1 cellular context compared by ENCODE assay signal in the genomic region with DNA sequence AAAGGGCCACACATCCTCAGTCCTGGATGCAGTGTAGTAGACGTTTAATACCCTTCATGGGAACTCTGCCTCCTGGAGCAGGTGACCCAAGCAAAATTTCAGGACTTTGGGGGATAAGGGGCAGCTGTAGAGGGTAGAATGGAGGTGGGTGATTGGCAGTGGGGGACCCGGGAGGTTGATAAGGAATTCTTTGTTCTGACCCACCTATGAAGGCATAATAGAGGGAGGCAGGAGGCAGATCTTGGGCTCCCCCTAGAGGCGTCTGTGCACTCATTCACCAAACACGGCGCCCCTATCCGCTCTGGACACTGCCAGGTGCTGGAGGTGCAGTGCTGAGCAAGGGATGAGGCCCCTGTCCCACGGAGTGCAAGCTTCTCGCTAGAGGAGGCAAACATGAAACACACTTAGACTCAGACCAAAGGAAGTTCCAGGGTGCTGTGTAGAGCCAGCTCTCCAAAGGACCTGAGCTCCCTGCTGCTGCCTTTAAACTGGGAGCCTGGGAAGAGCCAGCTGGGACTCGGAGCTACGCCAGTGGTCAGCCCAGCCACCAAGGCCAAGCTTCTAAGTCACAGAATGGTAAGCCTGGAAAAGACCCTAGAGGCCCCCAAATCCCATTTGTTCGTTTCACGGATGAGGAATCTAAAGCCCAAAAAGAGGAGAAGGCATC.
TF ChIP-seq lines count a peak whose summit lies in the region.

No MANE protein-coding gene starts in this region.

TF ChIP-seq in H1, 55 proteins besides CTCF, POLR2A, EP300 and RAD21:
- TF ChIP-seq SP4 (IDR thresholded peaks at IDR 0.05; ENCODE audit: low read length) (no peak), TBP (IDR thresholded peaks at IDR 0.05; ENCODE audit: low read depth, low read length) (no peak), SIRT6 (IDR thresholded peaks at IDR 0.05; ENCODE audit: low read length) (no peak)
- TF ChIP-seq, protein P1, sequence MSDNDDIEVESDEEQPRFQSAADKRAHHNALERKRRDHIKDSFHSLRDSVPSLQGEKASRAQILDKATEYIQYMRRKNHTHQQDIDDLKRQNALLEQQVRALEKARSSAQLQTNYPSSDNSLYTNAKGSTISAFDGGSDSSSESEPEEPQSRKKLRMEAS (IDR thresholded peaks at IDR 0.05), result peak; percentile 28; the same call in 1 of the 2 replicates
- TF ChIP-seq, protein P2, sequence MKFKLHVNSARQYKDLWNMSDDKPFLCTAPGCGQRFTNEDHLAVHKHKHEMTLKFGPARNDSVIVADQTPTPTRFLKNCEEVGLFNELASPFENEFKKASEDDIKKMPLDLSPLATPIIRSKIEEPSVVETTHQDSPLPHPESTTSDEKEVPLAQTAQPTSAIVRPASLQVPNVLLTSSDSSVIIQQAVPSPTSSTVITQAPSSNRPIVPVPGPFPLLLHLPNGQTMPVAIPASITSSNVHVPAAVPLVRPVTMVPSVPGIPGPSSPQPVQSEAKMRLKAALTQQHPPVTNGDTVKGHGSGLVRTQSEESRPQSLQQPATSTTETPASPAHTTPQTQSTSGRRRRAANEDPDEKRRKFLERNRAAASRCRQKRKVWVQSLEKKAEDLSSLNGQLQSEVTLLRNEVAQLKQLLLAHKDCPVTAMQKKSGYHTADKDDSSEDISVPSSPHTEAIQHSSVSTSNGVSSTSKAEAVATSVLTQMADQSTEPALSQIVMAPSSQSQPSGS (IDR thresholded peaks at IDR 0.05; ENCODE audit: low read length), result no peak
- TF ChIP-seq, protein P3, sequence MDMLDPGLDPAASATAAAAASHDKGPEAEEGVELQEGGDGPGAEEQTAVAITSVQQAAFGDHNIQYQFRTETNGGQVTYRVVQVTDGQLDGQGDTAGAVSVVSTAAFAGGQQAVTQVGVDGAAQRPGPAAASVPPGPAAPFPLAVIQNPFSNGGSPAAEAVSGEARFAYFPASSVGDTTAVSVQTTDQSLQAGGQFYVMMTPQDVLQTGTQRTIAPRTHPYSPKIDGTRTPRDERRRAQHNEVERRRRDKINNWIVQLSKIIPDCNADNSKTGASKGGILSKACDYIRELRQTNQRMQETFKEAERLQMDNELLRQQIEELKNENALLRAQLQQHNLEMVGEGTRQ (IDR thresholded peaks at IDR 0.05; ENCODE audit: low read length), result no peak
